ENCODE assay signal across 23 cellular contexts in the genomic region with DNA sequence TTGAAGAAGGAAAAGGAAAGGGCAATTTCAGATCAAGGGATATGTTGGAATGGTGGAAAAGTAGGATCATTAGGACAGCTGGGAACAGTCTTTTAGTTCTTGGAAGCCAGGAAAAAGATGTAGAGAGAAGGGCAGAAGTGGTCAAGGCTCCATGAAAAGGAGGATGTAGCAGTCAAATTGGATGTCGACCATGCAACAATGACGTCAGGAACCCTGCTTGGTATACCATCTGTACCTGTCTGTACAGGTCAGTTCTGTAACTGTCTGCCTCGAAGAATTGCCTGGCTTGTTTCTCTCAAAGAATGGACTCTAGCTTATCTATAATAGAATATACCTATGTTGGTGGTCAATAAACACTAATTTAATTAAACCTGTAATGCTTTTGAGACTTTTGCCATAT.
A peak's percentile ranks its signal among the peaks of the same experiment; 100 is the strongest.
DNase-seq lines count a peak whose midpoint lies in the region; ATAC-seq, FAIRE-seq and TF ChIP-seq lines count a peak whose summit lies in the region.
"Had no signal": no experiment of that assay in that cellular context is flagged by ENCODE, and none has a peak within 500 bp of the region (broad histone marks: within the 10 kb centered on the region; RNA-seq: fewer than 3 reads in every experiment).

No MANE protein-coding gene starts in this region.

- TF ChIP-seq RAD21 in HepG2 (CRISPR knock-in tag; IDR thresholded peaks at IDR 0.05): no peak

- in situ Hi-C loops in HepG2 (cut with HindIII; ENCODE audit: extremely low pct_ligation_motif_present, low pct_unique_long_range_greater_than_20kb): no loop called here

- H2AFZ ChIP-seq in HepG2 (ENCODE audit: low read length) (no peak overlapping the region), neural progenitor cell (replicated peaks) (peak overlapping the region; percentile 31)

- H3K9ac ChIP-seq in HepG2 (ENCODE audit: insufficient read depth, low read depth, low read length): no peak overlapping the region
- no peak overlapping the region for H3K9ac ChIP-seq in HUES6 (ENCODE audit: low read length)
- H3K9ac ChIP-seq in neural progenitor cell: no peak overlapping the region
- H3K9ac ChIP-seq: BLaER1 had no signal

- H4K20me1 ChIP-seq in HepG2 (ENCODE audit: insufficient read depth, low read length) (no peaks in the 10 kb centered on the region), neural progenitor cell (ENCODE audit: low read depth) (no peaks in the 10 kb centered on the region)
- H4K20me1 ChIP-seq: BLaER1 had no signal

- TF ChIP-seq POLR2A in HepG2 (IDR thresholded peaks at IDR 0.05; ENCODE audit: insufficient read depth in 1 of 2, low read depth in 2 of 2, low read length in 2 of 2) (no peak), right lobe of liver (IDR thresholded peaks at IDR 0.05) (no peak)

- H3K36me3 Mint-ChIP-seq in neural progenitor cell: no peaks in the 10 kb centered on the region
- H3K36me3 Mint-ChIP-seq in natural killer cell treated with Interleukin-12 subunit alpha and Interleukin-12 subunit beta and Interleukin-15 and Interleukin-18, amount 100 ng/mL, for 72 hours: no peaks in the 10 kb centered on the region
- H3K36me3 Mint-ChIP-seq: CD4-positive, CD25-positive, alpha-beta regulatory T cell; CD8-positive, alpha-beta T cell had no signal

- H3K27me3 Mint-ChIP-seq in neural progenitor cell (ENCODE audit: insufficient read depth, low read depth): peaks cover 2% of the 10 kb centered on the region
- peaks cover 3 to 7% of the 10 kb centered on the region in 2 donors for H3K27me3 Mint-ChIP-seq in natural killer cell treated with Interleukin-12 subunit alpha and Interleukin-12 subunit beta and Interleukin-15 and Interleukin-18, amount 100 ng/mL, for 72 hours
- H3K27me3 Mint-ChIP-seq: B cell; CD4-positive, CD25-positive, alpha-beta regulatory T cell had no signal

- no TSS peak for BruUV-seq in HepG2 (replicated peaks; lab: Mats Ljungman, UMichigan)

- H3K4me1 ChIP-seq in HepG2 (ENCODE audit: insufficient read depth, low read length) (no peaks in the 10 kb centered on the region), right lobe of liver (peaks cover 0 to 4% (median 0%) of the 10 kb centered on the region in 4 donors), HUES6 (ENCODE audit: control insufficient read depth, insufficient read depth, low read length) (peaks cover 6% of the 10 kb centered on the region; the same call in 1 of the 2 replicates), neural progenitor cell (peaks cover 19% of the 10 kb centered on the region)
- H3K4me1 ChIP-seq: BLaER1, Caco-2 had no signal

- TF ChIP-seq CTCF in HepG2 (CRISPR knock-in tag; IDR thresholded peaks at IDR 0.05): no peak
- no peak for TF ChIP-seq CTCF in right lobe of liver (IDR thresholded peaks at IDR 0.05)
- no peak for TF ChIP-seq CTCF in neural progenitor cell (IDR thresholded peaks at IDR 0.05)

- H3K4me3 Mint-ChIP-seq in neural progenitor cell: no peak overlapping the region
- no peak overlapping the region for H3K4me3 Mint-ChIP-seq in natural killer cell treated with Interleukin-12 subunit alpha and Interleukin-12 subunit beta and Interleukin-15 and Interleukin-18, amount 100 ng/mL, for 72 hours
- H3K4me3 Mint-ChIP-seq: B cell; CD4-positive, CD25-positive, alpha-beta regulatory T cell; CD8-positive, alpha-beta T cell had no signal

- WGBS in HepG2 (ENCODE audit: low lambda C conversion rate): 18% methylated on average over 3 of the region's 3 CpGs
- 17% methylated on average over 1 of the region's 3 CpGs for WGBS in right lobe of liver (ENCODE audit: insufficient coverage, low coverage, low lambda C conversion rate, missing lambda C conversion rate)

- no peak overlapping the region for H3K4me2 ChIP-seq in HepG2 (ENCODE audit: low read depth, low read length)
- H3K4me2 ChIP-seq in neural progenitor cell: no peak overlapping the region
- H3K4me2 ChIP-seq: BLaER1 had no signal

- CTCF ChIA-PET in HepG2 (lab: Yijun Ruan, JAX; ENCODE audit: low intra/inter-chr PET ratio, low total read pairs): no interaction called here

- H3K4me3 ChIP-seq in HepG2 (replicated peaks in 1 of 3; ENCODE audit: insufficient read depth in 1 of 3, low read depth in 2 of 3, low read length in 3 of 3) (no peak overlapping the region), right lobe of liver (no peak overlapping the region), HUES6 (ENCODE audit: low read depth, low read length) (no peak overlapping the region), neural progenitor cell (no peak overlapping the region)
- H3K4me3 ChIP-seq: BLaER1, GM12878 had no signal

- H3K79me2 ChIP-seq in HepG2 (ENCODE audit: insufficient read depth, low read length) (no peaks in the 10 kb centered on the region), neural progenitor cell (ENCODE audit: low read depth) (no peaks in the 10 kb centered on the region)

- TF ChIP-seq EP300 in HepG2 (IDR thresholded peaks at IDR 0.05; ENCODE audit: low read depth in 2 of 2, low read length in 2 of 2): no peak
- TF ChIP-seq EP300 in HepG2 (CRISPR knock-in tag; IDR thresholded peaks at IDR 0.05; ENCODE audit: borderline replicate concordance): no peak

- intact Hi-C loops in HepG2 (cut with micrococcal nuclease; ENCODE audit: unreplicated experiment): no loop called here
- intact Hi-C loops in right lobe of liver (cut with DNase I): no loop called here

- H3K9me3 Mint-ChIP-seq in neural progenitor cell: no peaks in the 10 kb centered on the region
- no peaks in the 10 kb centered on the region for H3K9me3 Mint-ChIP-seq in natural killer cell treated with Interleukin-12 subunit alpha and Interleukin-12 subunit beta and Interleukin-15 and Interleukin-18, amount 100 ng/mL, for 72 hours
- H3K9me3 Mint-ChIP-seq: CD8-positive, alpha-beta T cell had no signal

- H3K9me3 ChIP-seq in HepG2 (ENCODE audit: low read length) (no peaks in the 10 kb centered on the region), right lobe of liver (no peaks in the 10 kb centered on the region), HUES6 (ENCODE audit: control insufficient read depth, insufficient read depth, low read depth, low read length) (no peaks in the 10 kb centered on the region), neural progenitor cell (ENCODE audit: low read depth) (no peaks in the 10 kb centered on the region)
- H3K9me3 ChIP-seq: BLaER1, Caco-2 had no signal

- H3K27ac ChIP-seq in HepG2 (ENCODE audit: extremely low read length, insufficient read depth, low read length): no peak overlapping the region
- no peak overlapping the region for H3K27ac ChIP-seq in right lobe of liver
- peak overlapping the region; percentile 18; the same call in 1 of the 2 replicates for H3K27ac ChIP-seq in HUES6 (ENCODE audit: low read depth, low read length)
- H3K27ac ChIP-seq in neural progenitor cell: no peak overlapping the region
- H3K27ac ChIP-seq: 22Rv1, BLaER1, C4-2B had no signal

- ATAC-seq in HepG2 (no peak), right lobe of liver (no peak), GM18873 (IDR thresholded peaks at IDR 0.05; ENCODE audit: low FRiP score, unreplicated experiment) (no peak)
- ATAC-seq in natural killer cell treated with Interleukin-12 subunit alpha and Interleukin-12 subunit beta and Interleukin-15 and Interleukin-18, amount 100 ng/mL, for 72 hours: no peak
- ATAC-seq: CD8-positive, alpha-beta T cell; HCT116 had no signal

- H3K4me1 Mint-ChIP-seq in neural progenitor cell: peaks cover 4% of the 10 kb centered on the region
- H3K4me1 Mint-ChIP-seq in natural killer cell treated with Interleukin-12 subunit alpha and Interleukin-12 subunit beta and Interleukin-15 and Interleukin-18, amount 100 ng/mL, for 72 hours (ENCODE audit: low read depth in 2 of 2): peaks cover 0 to 2% of the 10 kb centered on the region in 2 donors
- H3K4me1 Mint-ChIP-seq: B cell; CD4-positive, CD25-positive, alpha-beta regulatory T cell had no signal

- POLR2A ChIA-PET in HepG2 (lab: Yijun Ruan, JAX): no interaction called here

- H3K27me3 ChIP-seq in HepG2 (ENCODE audit: control insufficient read depth in 1 of 2, insufficient read depth in 2 of 2, low read length in 2 of 2) (no peaks in the 10 kb centered on the region), right lobe of liver (no peaks in the 10 kb centered on the region), HUES6 (ENCODE audit: control insufficient read depth, insufficient read depth, low read length) (no peaks in the 10 kb centered on the region), neural progenitor cell (no peaks in the 10 kb centered on the region)
- H3K27me3 ChIP-seq: BLaER1 had no signal

- no peak for FAIRE-seq in HepG2 (lab: Jason Lieb, UNC)
- FAIRE-seq: A204.1, GM12878 had no signal

- H3F3A ChIP-seq in neural progenitor cell (ENCODE audit: low read depth): no peaks in the 10 kb centered on the region

- H3K36me3 ChIP-seq in HepG2 (replicated peaks in 1 of 2; ENCODE audit: control insufficient read depth in 1 of 2, insufficient read depth in 2 of 2, low read length in 2 of 2) (no peaks in the 10 kb centered on the region), right lobe of liver (no peaks in the 10 kb centered on the region), HUES6 (ENCODE audit: control insufficient read depth, insufficient read depth, low read length) (no peaks in the 10 kb centered on the region), neural progenitor cell (no peaks in the 10 kb centered on the region)
- H3K36me3 ChIP-seq: BLaER1 had no signal

- no peak for DNase-seq in HepG2 (ENCODE audit: low spot score)
- no peak for DNase-seq in right lobe of liver
- peak; percentile 81 for DNase-seq in cerebellar cortex (ENCODE audit: low spot score)
- DNase-seq in neural progenitor cell (ENCODE audit: low spot score): no peak
- no peak for DNase-seq in natural killer cell treated with Interleukin-12 subunit alpha and Interleukin-12 subunit beta and Interleukin-15 and Interleukin-18, amount 100 ng/mL, for 72 hours (ENCODE audit: low spot score)
- DNase-seq in stimulated activated CD4-positive, alpha-beta T cell treated with anti-CD3 and anti-CD28 coated beads, Interleukin-4, amount 100 ng/mL, for 1 hour: no peak
- DNase-seq: Caco-2; CD4-positive, CD25-positive, alpha-beta regulatory T cell; CD8-positive, alpha-beta T cell; DMS153; DND-41; GDM1; GOT3; H7 had no signal

- no peak overlapping the region for H3K27ac Mint-ChIP-seq in neural progenitor cell
- H3K27ac Mint-ChIP-seq in natural killer cell treated with Interleukin-12 subunit alpha and Interleukin-12 subunit beta and Interleukin-15 and Interleukin-18, amount 100 ng/mL, for 72 hours: no peak overlapping the region
- H3K27ac Mint-ChIP-seq: B cell; CD4-positive, CD25-positive, alpha-beta regulatory T cell; CD8-positive, alpha-beta T cell had no signal

TF ChIP-seq in HepG2, 621 proteins besides CTCF, POLR2A, EP300 and RAD21 (continues in another document):
- TF ChIP-seq CREB1 (IDR thresholded peaks at IDR 0.05) (peak; percentile 52; the same call in 1 of the 2 replicates), CREB1 (CRISPR knock-in tag; IDR thresholded peaks at IDR 0.05) (no peak), SP5 (CRISPR knock-in tag; IDR thresholded peaks at IDR 0.05; ENCODE audit: borderline replicate concordance, low read depth) (no peak), ATF7 (IDR thresholded peaks at IDR 0.05) (peak; percentile 56), ATF7 (CRISPR knock-in tag; IDR thresholded peaks at IDR 0.05) (no peak)
